In genomic region chr18:36525913-36526312, GRCh38 we compare ENCODE assay signal across 21 cellular contexts.
DNase-seq lines count a peak whose midpoint lies in the region; ATAC-seq, FAIRE-seq and TF ChIP-seq lines count a peak whose summit lies in the region.
"Had no signal": no experiment of that assay in that cellular context is flagged by ENCODE, and none has a peak within 500 bp of the region (broad histone marks: within the 10 kb centered on the region; RNA-seq: fewer than 3 reads in every experiment).

No MANE protein-coding gene starts in this region.

- intact Hi-C loops in IMR-90 (cut with micrococcal nuclease) (no loop called here), K562 (cut with micrococcal nuclease) (no loop called here), prostate gland (cut with DNase I) (no loop called here)

- POLR2A ChIA-PET in IMR-90 (lab: Charles Lee; ENCODE audit: unreplicated experiment) (no interaction called here), K562 (lab: Yijun Ruan, JAX) (no interaction called here)

- no peak overlapping the region for H3K23ac ChIP-seq in IMR-90 (ENCODE audit: low read depth, low read length)

- H2AFZ ChIP-seq in IMR-90 (replicated peaks; ENCODE audit: low read length, poor library complexity): no peak overlapping the region
- no peak overlapping the region for H2AFZ ChIP-seq in K562 (ENCODE audit: low read depth, low read length)

- no peaks in the 10 kb centered on the region; a peak in 2 of 4 replicates for H3K79me1 ChIP-seq in IMR-90 (ENCODE audit: low read depth in 1 of 2, low read length in 2 of 2)

- no peak overlapping the region for H3K4me2 ChIP-seq in IMR-90 (ENCODE audit: low read depth, low read length)
- no peak overlapping the region for H3K4me2 ChIP-seq in K562 (ENCODE audit: insufficient read depth, low read length)
- H3K4me2 ChIP-seq: BLaER1 had no signal

- H3K4ac ChIP-seq in IMR-90 (ENCODE audit: low read depth, low read length): no peak overlapping the region

- H3K9me1 ChIP-seq in IMR-90 (ENCODE audit: insufficient read depth, low read length) (peaks cover 8% of the 10 kb centered on the region; the same call in 1 of the 2 replicates), K562 (ENCODE audit: control insufficient read depth, insufficient read depth, low read length) (no peaks in the 10 kb centered on the region)

- in situ Hi-C loops in IMR-90 (cut with MboI; ENCODE audit: low sequenced_read_pairs): no loop called here
- in situ Hi-C loops in K562 (cut with MboI): no loop called here
- in situ Hi-C loops in brain microvascular endothelial cell (cut with HindIII; ENCODE audit: low pct_ligation_motif_present, low sequenced_read_pairs): no loop called here

- BruUV-seq in IMR-90 (replicated peaks; lab: Mats Ljungman, UMichigan) (no TSS peak), K562 (replicated peaks; lab: Mats Ljungman, UMichigan) (no TSS peak)

- H3K56ac ChIP-seq in IMR-90 (ENCODE audit: extremely low read depth, insufficient read depth, low read length): no peak overlapping the region

- no peak overlapping the region for H3K4me3 Mint-ChIP-seq in osteocyte (ENCODE audit: unreplicated experiment)
- H3K4me3 Mint-ChIP-seq: CD14-positive monocyte; CD4-positive, alpha-beta memory T cell; CD4-positive, CD25-positive, alpha-beta regulatory T cell; CD8-positive, alpha-beta memory T cell had no signal

- no peak overlapping the region for H2BK15ac ChIP-seq in IMR-90 (ENCODE audit: low read depth, low read length)

- H2AK5ac ChIP-seq in IMR-90 (ENCODE audit: low read depth, low read length): no peak overlapping the region

- H3K27ac ChIP-seq in IMR-90 (ENCODE audit: insufficient read depth, low read length) (no peak overlapping the region), K562 (ENCODE audit: extremely low read depth, low read depth, low read length) (no peak overlapping the region), brain microvascular endothelial cell (no peak overlapping the region), prostate gland (no peak overlapping the region)
- H3K27ac ChIP-seq: BLaER1 had no signal

- no peaks in the 10 kb centered on the region for H3K9me3 Mint-ChIP-seq in osteocyte (ENCODE audit: unreplicated experiment)

- H3K4me3 ChIP-seq in IMR-90 (ENCODE audit: insufficient read depth, low read depth, low read length) (no peak overlapping the region), K562 (no peak overlapping the region), brain microvascular endothelial cell (ENCODE audit: low read depth, low read length) (no peak overlapping the region), prostate gland (no peak overlapping the region)
- H3K4me3 ChIP-seq: BLaER1 had no signal

- no peak overlapping the region for H2BK120ac ChIP-seq in IMR-90 (ENCODE audit: low read depth, low read length)

- TF ChIP-seq RAD21 in IMR-90 (IDR thresholded peaks at IDR 0.05; ENCODE audit: low read length) (no peak), K562 (CRISPR knock-in tag; conservative IDR thresholded peaks at IDR 0.05 in 1 of 2, IDR thresholded peaks at IDR 0.05 in 1 of 2) (no peak)

- H3K36me3 Mint-ChIP-seq in osteocyte (ENCODE audit: unreplicated experiment): no peaks in the 10 kb centered on the region
- H3K36me3 Mint-ChIP-seq: CD14-positive monocyte; CD4-positive, alpha-beta memory T cell; CD4-positive, CD25-positive, alpha-beta regulatory T cell had no signal

- no peak overlapping the region for H2BK5ac ChIP-seq in IMR-90 (ENCODE audit: low read depth, low read length, poor library complexity, severe bottlenecking)

- H3K18ac ChIP-seq in IMR-90 (ENCODE audit: low read depth, low read length): no peak overlapping the region

- no peak for DNase-seq in IMR-90
- DNase-seq in K562 (ENCODE audit: extremely low read depth in 1 of 4, low spot score in 3 of 4): no peak
- peak; percentile 54 for DNase-seq in osteocyte (ENCODE audit: extremely low spot score, unreplicated experiment)
- DNase-seq in brain microvascular endothelial cell: no peak
- no peak for DNase-seq in prostate gland (ENCODE audit: low spot score)
- DNase-seq: 8988T; ACHN; BE2C; C1 segment of cervical spinal cord; CD4-positive, alpha-beta memory T cell; CD4-positive, CD25-positive, alpha-beta regulatory T cell; CD8-positive, alpha-beta memory T cell; COR-L47; DMS79 treated with DMSO at 0.1 percent for 48 hours; GF-D8 had no signal

- H3K14ac ChIP-seq in IMR-90 (replicated peaks; ENCODE audit: low read depth, low read length): no peak overlapping the region

- CTCF ChIA-PET in IMR-90 (lab: Yijun Ruan, JAX) (no interaction called here), K562 (lab: Yijun Ruan, JAX; ENCODE audit: low intra/inter-chr PET ratio) (no interaction called here)

- H4K20me1 ChIP-seq in IMR-90 (ENCODE audit: insufficient read depth, low read length) (no peaks in the 10 kb centered on the region), K562 (replicated peaks; ENCODE audit: control insufficient read depth, insufficient read depth, low read length) (no peaks in the 10 kb centered on the region)
- H4K20me1 ChIP-seq: BLaER1 had no signal

- H3K27me3 ChIP-seq in IMR-90 (ENCODE audit: control insufficient read depth, insufficient read depth, low read length): no peaks in the 10 kb centered on the region
- peaks cover 0 to 7% of the 10 kb centered on the region in 2 experiments; a peak in 1 of 5 replicates for H3K27me3 ChIP-seq in K562 (ENCODE audit: control insufficient read depth in 2 of 2, insufficient read depth in 2 of 2, low read length in 2 of 2)
- no peaks in the 10 kb centered on the region for H3K27me3 ChIP-seq in brain microvascular endothelial cell (replicated peaks)
- H3K27me3 ChIP-seq in prostate gland (replicated peaks; ENCODE audit: insufficient read depth): no peaks in the 10 kb centered on the region
- H3K27me3 ChIP-seq: BE2C, BLaER1 had no signal

- TF ChIP-seq CTCF in IMR-90 (conservative IDR thresholded peaks at IDR 0.05; ENCODE audit: low read depth, low read length) (no peak), K562 (IDR thresholded peaks at IDR 0.05 in 2 of 3, conservative IDR thresholded peaks at IDR 0.05 in 1 of 3; ENCODE audit: insufficient read depth in 2 of 3, low read depth in 1 of 3, low read length in 3 of 3) (no peak), osteocyte (IDR thresholded peaks at IDR 0.05) (no peak), brain microvascular endothelial cell (IDR thresholded peaks at IDR 0.05; ENCODE audit: low read depth, low read length, missing control alignments) (no peak), prostate gland (IDR thresholded peaks at IDR 0.05) (no peak)

- dilution Hi-C loops in IMR-90 (cut with HindIII; ENCODE audit: low sequenced_read_pairs, unreplicated experiment): no loop called here

- H3K36me3 ChIP-seq in IMR-90 (ENCODE audit: control insufficient read depth, insufficient read depth, low read length) (no peaks in the 10 kb centered on the region), K562 (ENCODE audit: control insufficient read depth, insufficient read depth, low read length) (no peaks in the 10 kb centered on the region), brain microvascular endothelial cell (replicated peaks) (no peaks in the 10 kb centered on the region), prostate gland (no peaks in the 10 kb centered on the region)
- H3K36me3 ChIP-seq: BE2C, BLaER1 had no signal

- no peaks in the 10 kb centered on the region for H3K79me2 ChIP-seq in K562 (ENCODE audit: control insufficient read depth, insufficient read depth, low read length)

- H3K4me1 Mint-ChIP-seq in osteocyte (ENCODE audit: unreplicated experiment): no peaks in the 10 kb centered on the region
- H3K4me1 Mint-ChIP-seq: CD14-positive monocyte; CD4-positive, alpha-beta memory T cell; CD4-positive, CD25-positive, alpha-beta regulatory T cell; CD8-positive, alpha-beta memory T cell had no signal

- no peak overlapping the region for H2BK20ac ChIP-seq in IMR-90 (ENCODE audit: low read depth, low read length)

- no peak overlapping the region for H2AK9ac ChIP-seq in IMR-90 (replicated peaks; ENCODE audit: low read depth, low read length, poor library complexity)

- no peak overlapping the region for H4K8ac ChIP-seq in IMR-90 (ENCODE audit: low read depth in 2 of 2, low read length in 2 of 2)

- H3K9me3 ChIP-seq in IMR-90 (ENCODE audit: control insufficient read depth, insufficient read depth, low read length) (no peaks in the 10 kb centered on the region), K562 (replicated peaks; ENCODE audit: control insufficient read depth, insufficient read depth, low read depth, low read length) (no peaks in the 10 kb centered on the region), prostate gland (no peaks in the 10 kb centered on the region)
- H3K9me3 ChIP-seq: BE2C, BLaER1 had no signal

- H3K4me1 ChIP-seq in IMR-90 (ENCODE audit: control insufficient read depth, insufficient read depth, low read length) (0 out of 2 replicates have a peak, but pooled peaks cover 4% of the 10 kb centered on the region), K562 (replicated peaks in 1 of 2; ENCODE audit: control insufficient read depth in 2 of 2, insufficient read depth in 2 of 2, low read length in 2 of 2) (no peaks in the 10 kb centered on the region), prostate gland (replicated peaks) (no peaks in the 10 kb centered on the region)

- ATAC-seq in IMR-90 (ENCODE audit: low read depth) (no peak), K562 (no peak), GM21619 (IDR thresholded peaks at IDR 0.05; ENCODE audit: unreplicated experiment) (no peak)

- WGBS in IMR-90 (ENCODE audit: extremely low coverage in 2 of 2, insufficient read length in 1 of 2), 2 experiments: no CpG with 5 or more reads among the region's 3 CpGs
- WGBS in K562 (ENCODE audit: insufficient coverage, low coverage, missing lambda C conversion rate): 0% methylated on average over 3 of the region's 3 CpGs
- WGBS in prostate gland: 87% methylated on average over 3 of the region's 3 CpGs

- no peak for TF ChIP-seq EP300 in K562 (IDR thresholded peaks at IDR 0.05; ENCODE audit: low read length)

- peaks cover 3% of the 10 kb centered on the region for H3K27me3 Mint-ChIP-seq in osteocyte (ENCODE audit: unreplicated experiment)

- H4K91ac ChIP-seq in IMR-90 (ENCODE audit: insufficient read depth, low read depth, low read length): no peak overlapping the region

- FAIRE-seq in K562 (lab: Jason Lieb, UNC): no peak
- FAIRE-seq: A204.1, G401.6, GM12891 had no signal

- no peak overlapping the region for H3K27ac Mint-ChIP-seq in osteocyte (ENCODE audit: unreplicated experiment)
- H3K27ac Mint-ChIP-seq: CD14-positive monocyte; CD4-positive, alpha-beta memory T cell; CD4-positive, CD25-positive, alpha-beta regulatory T cell; CD8-positive, alpha-beta memory T cell had no signal

- TF ChIP-seq POLR2A in IMR-90 (IDR thresholded peaks at IDR 0.05; ENCODE audit: low read depth, low read length) (no peak), K562 (conservative IDR thresholded peaks at IDR 0.05) (no peak), prostate gland (IDR thresholded peaks at IDR 0.05) (no peak)

- H3K9ac ChIP-seq in IMR-90 (ENCODE audit: low read depth, low read length): no peak overlapping the region
- H3K9ac ChIP-seq in K562 (ENCODE audit: insufficient read depth in 1 of 2, low read depth in 2 of 2, low read length in 2 of 2): no peak overlapping the region
- H3K9ac ChIP-seq: BLaER1 had no signal

- H4K5ac ChIP-seq in IMR-90 (ENCODE audit: low read depth, low read length): no peak overlapping the region

TF ChIP-seq in IMR-90, 13 proteins besides CTCF, POLR2A, EP300 and RAD21 (continues in another document):
- no peak for TF ChIP-seq RCOR1 (IDR thresholded peaks at IDR 0.05; ENCODE audit: insufficient replicate concordance, low read length)
